27 cellular contexts compared by ENCODE assay signal in genomic region chr3:105483476-105483875, GRCh38.
"Had no signal": no experiment of that assay in that cellular context is flagged by ENCODE, and none has a peak within 500 bp of the region (broad histone marks: within the 10 kb centered on the region; RNA-seq: fewer than 3 reads in every experiment).

No MANE protein-coding gene starts in this region.

- H3K4me3 ChIP-seq: colonic mucosa, esophagus squamous epithelium, gastroesophageal sphincter, hepatocyte, ovary, skin epidermis, stomach, thyroid gland, upper lobe of left lung, vagina had no signal

- DNase-seq: activated CD4-positive, alpha-beta T cell treated with anti-CD3 and anti-CD28 coated beads for 1 hour; activated CD4-positive, alpha-beta T cell treated with anti-CD3 and anti-CD28 coated beads, Interleukin-2, amount 10 ng/mL, durations not matched to agents 7 days and 5 days; activated CD8-positive, alpha-beta T cell treated with anti-CD3 and anti-CD28 coated beads for 36 hours; activated gamma-delta T cell treated with Interleukin-2 at 50 U/mL for 16 hours; activated naive CD4-positive, alpha-beta T cell treated with anti-CD3 and anti-CD28 coated beads, Interleukin-2, amount 50 U/mL, for 16 hours; activated T-cell treated with anti-CD3 and anti-CD28 coated beads, Interleukin-2, amount 50 U/mL, for 4 hours; colonic mucosa; effector CD8-positive, alpha-beta T cell; esophagus squamous epithelium; left cardiac atrium; left ventricle myocardium superior; naive B cell; ovary; retina; stimulated activated CD4-positive, alpha-beta T cell treated with anti-CD3 and anti-CD28 coated beads, Interleukin-4, amount 100 ng/mL, for 24 hours; stomach; T-helper 17 cell; T1000; thyroid gland; upper lobe of left lung had no signal

- ATAC-seq: activated CD8-positive, alpha-beta T cell treated with anti-CD3 and anti-CD28 coated beads for 36 hours; activated T-cell treated with anti-CD3 and anti-CD28 coated beads, Interleukin-2, amount 50 U/mL, for 4 hours; activated T-helper 17 cell treated with anti-CD3 and anti-CD28 coated beads, Interleukin-2, amount 50 U/mL, for 72 hours; gastroesophageal sphincter; left cardiac atrium; left ventricle myocardium superior; sciatic nerve; stimulated activated effector memory CD8-positive, alpha-beta T cell treated with anti-CD3 and anti-CD28 coated beads, Interleukin-12 subunit alpha, Interleukin-12 subunit beta, amount 100 ng/mL, for 72 hours; T-helper 17 cell had no signal
